In the genomic region with DNA sequence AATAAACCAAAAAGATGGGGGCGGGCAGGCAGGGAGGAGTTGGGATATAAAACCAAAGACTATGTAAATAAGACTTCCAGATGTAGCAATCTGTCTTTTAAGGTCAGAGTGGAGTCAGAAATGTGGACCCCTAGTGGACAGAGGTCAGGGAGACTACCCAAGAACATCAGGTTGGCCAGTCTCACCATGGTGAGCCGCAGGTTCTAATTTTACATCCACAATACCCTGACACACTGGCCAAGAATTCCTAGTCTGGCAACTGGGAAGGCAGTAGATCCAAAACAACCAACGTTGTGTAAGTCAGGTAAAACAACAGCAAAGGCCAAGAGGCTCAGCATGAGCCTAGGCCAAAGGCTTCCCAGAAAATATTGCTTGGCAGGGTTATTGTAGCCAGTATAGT, we compare ENCODE assay signal across 11 cellular contexts.
A peak's percentile ranks its signal among the peaks of the same experiment; 100 is the strongest.
DNase-seq lines count a peak whose midpoint lies in the region; ATAC-seq and TF ChIP-seq lines count a peak whose summit lies in the region.
"Had no signal": no experiment of that assay in that cellular context is flagged by ENCODE, and none has a peak within 500 bp of the region (broad histone marks: within the 10 kb centered on the region; RNA-seq: fewer than 3 reads in every experiment).

No MANE protein-coding gene starts in this region.

- no peaks in the 10 kb centered on the region for H3K27me3 ChIP-seq in Panc1 (ENCODE audit: control insufficient read depth, insufficient read depth, low read length)
- H3K27me3 ChIP-seq in heart left ventricle, result no peaks in the 10 kb centered on the region

- H3K9me3 ChIP-seq in Panc1 (ENCODE audit: control insufficient read depth, insufficient read depth, low read depth, low read length), result no peaks in the 10 kb centered on the region
- H3K9me3 ChIP-seq in heart left ventricle, result no peaks in the 10 kb centered on the region

- BruUV-seq in Panc1 (replicated peaks; lab: Mats Ljungman, UMichigan), result no TSS peak

- ATAC-seq in Panc1 (no peak), heart left ventricle (peak; percentile 67 to 80 (median 72)), HG02852 (IDR thresholded peaks at IDR 0.05; ENCODE audit: unreplicated experiment) (no peak), GM21526 (IDR thresholded peaks at IDR 0.05; ENCODE audit: low FRiP score, unreplicated experiment) (no peak)
- no peak for ATAC-seq in stimulated activated naive B cell treated with anti-CD40 and anti-IgM and Interleukin-4, amounts not matched to agents 10 μg/mL and 1 μg/mL and 100 μg/mL, for 72 hours (replicated peaks)

- H3K4me1 ChIP-seq in Panc1 (ENCODE audit: control insufficient read depth, insufficient read depth, low read length) (no peaks in the 10 kb centered on the region), heart left ventricle (peaks cover 0 to 22% (median 12%) of the 10 kb centered on the region in 12 donors)

- H3K27ac Mint-ChIP-seq in activated T-cell treated with anti-CD3 and anti-CD28 coated beads, Interleukin-2, amount 50 U/mL, for 24 hours, result peak overlapping the region; percentile 96
- peak overlapping the region; percentile 34 for H3K27ac Mint-ChIP-seq in stimulated activated naive B cell treated with anti-CD40 and anti-IgM and Interleukin-4, amounts not matched to agents 10 μg/mL and 1 μg/mL and 100 μg/mL, for 72 hours

- CTCF ChIA-PET in Panc1 (lab: Charles Lee), result no interaction called here

- 61 to 73% (median 69%) methylated on average over 3 of the region's 3 CpGs for WGBS in heart left ventricle, 4 donors

- H3K9me3 Mint-ChIP-seq in activated T-cell treated with anti-CD3 and anti-CD28 coated beads, Interleukin-2, amount 50 U/mL, for 24 hours, result no peaks in the 10 kb centered on the region
- H3K9me3 Mint-ChIP-seq in stimulated activated naive B cell treated with anti-CD40 and anti-IgM and Interleukin-4, amounts not matched to agents 10 μg/mL and 1 μg/mL and 100 μg/mL, for 72 hours, result peaks cover 5% of the 10 kb centered on the region in 2 donors

- intact Hi-C loops in Panc1 (cut with micrococcal nuclease; ENCODE audit: unreplicated experiment) (no loop called here), heart left ventricle (cut with DNase I) (no loop called here)

- POLR2A ChIA-PET in Panc1 (lab: Charles Lee), result no interaction called here

- H3K27ac ChIP-seq in Panc1 (ENCODE audit: low read length) (no peak overlapping the region), heart left ventricle (no peak overlapping the region)

- no peak for TF ChIP-seq POLR2A in heart left ventricle (IDR thresholded peaks at IDR 0.05)

- H3K4me1 Mint-ChIP-seq in activated T-cell treated with anti-CD3 and anti-CD28 coated beads, Interleukin-2, amount 50 U/mL, for 24 hours (ENCODE audit: low read depth), result peaks cover 94% of the 10 kb centered on the region
- H3K4me1 Mint-ChIP-seq in stimulated activated naive B cell treated with anti-CD40 and anti-IgM and Interleukin-4, amounts not matched to agents 10 μg/mL and 1 μg/mL and 100 μg/mL, for 72 hours, result peaks cover 34 to 86% of the 10 kb centered on the region in 2 donors

- DNase-seq in activated T-cell treated with anti-CD3 and anti-CD28 coated beads, Interleukin-2, amount 50 U/mL, for 24 hours, result no peak
- DNase-seq in activated T-cell treated with anti-CD3 and anti-CD28 coated beads, Interleukin-2, amount 50 U/mL, for 1 hour, result no peak
- DNase-seq in Panc1 (ENCODE audit: low read depth, low spot score) (no peak), heart left ventricle (peak in 1 of 5 donors; percentile 31), RPMI8226 (no peak)
- no peak for DNase-seq in stimulated activated naive B cell treated with anti-CD40 and anti-IgM and Interleukin-4, amounts not matched to agents 10 μg/mL and 1 μg/mL and 100 μg/mL, for 72 hours
- DNase-seq: GF-D8, NCI-H146, nucleus accumbens had no signal

- H3K36me3 ChIP-seq in Panc1 (ENCODE audit: control insufficient read depth, insufficient read depth, low read length) (no peaks in the 10 kb centered on the region), heart left ventricle (no peaks in the 10 kb centered on the region)

- in situ Hi-C loops in Panc1 (cut with HindIII; ENCODE audit: low pct_unique_long_range_greater_than_20kb, low sequenced_read_pairs), result no loop called here

- H3K36me3 Mint-ChIP-seq in activated T-cell treated with anti-CD3 and anti-CD28 coated beads, Interleukin-2, amount 50 U/mL, for 24 hours (ENCODE audit: low read depth), result peaks cover 19% of the 10 kb centered on the region
- H3K36me3 Mint-ChIP-seq in stimulated activated naive B cell treated with anti-CD40 and anti-IgM and Interleukin-4, amounts not matched to agents 10 μg/mL and 1 μg/mL and 100 μg/mL, for 72 hours, result peaks cover 11 to 26% of the 10 kb centered on the region in 2 donors

- TF ChIP-seq CTCF in Panc1 (IDR thresholded peaks at IDR 0.05) (peak; percentile 14; the same call in 1 of the 2 replicates), heart left ventricle (IDR thresholded peaks at IDR 0.05) (peak in 1 of 12 donors; percentile 18)

- H3K4me3 ChIP-seq in Panc1 (ENCODE audit: low read depth in 2 of 2, low read length in 2 of 2) (no peak overlapping the region), heart left ventricle (no peak overlapping the region)

- no peaks in the 10 kb centered on the region for H3K27me3 Mint-ChIP-seq in activated T-cell treated with anti-CD3 and anti-CD28 coated beads, Interleukin-2, amount 50 U/mL, for 24 hours
- H3K27me3 Mint-ChIP-seq in stimulated activated naive B cell treated with anti-CD40 and anti-IgM and Interleukin-4, amounts not matched to agents 10 μg/mL and 1 μg/mL and 100 μg/mL, for 72 hours, result no peaks in the 10 kb centered on the region

- no peak overlapping the region for H3K4me3 Mint-ChIP-seq in activated T-cell treated with anti-CD3 and anti-CD28 coated beads, Interleukin-2, amount 50 U/mL, for 24 hours
- H3K4me3 Mint-ChIP-seq in stimulated activated naive B cell treated with anti-CD40 and anti-IgM and Interleukin-4, amounts not matched to agents 10 μg/mL and 1 μg/mL and 100 μg/mL, for 72 hours, result no peak overlapping the region

Comparison
In these comparisons a context has a peak if more than half of its experiments do, and no peak if none do; other contexts are left out.
1. ATAC-seq: peak in heart left ventricle (4 of 4); none in Panc1 (single experiment), stimulated activated naive B cell treated with anti-CD40 and anti-IgM and Interleukin-4, amounts not matched to agents 10 μg/mL and 1 μg/mL and 100 μg/mL, for 72 hours (0 of 2), HG02852 (single experiment) and GM21526 (single experiment).